Comparison of ENCODE assay signal across 8 cellular contexts in genomic region chr14:61388173-61388975, GRCh38.
A peak's percentile ranks its signal among the peaks of the same experiment; 100 is the strongest.
DNase-seq lines count a peak whose midpoint lies in the region; ATAC-seq and TF ChIP-seq lines count a peak whose summit lies in the region.

No MANE protein-coding gene starts in this region.

- H3K36me3 Mint-ChIP-seq in activated CD4-positive, alpha-beta T cell treated with anti-CD3 and anti-CD28 coated beads, Interleukin-2, amount 10 ng/mL, durations not matched to agents 24 days and 14 days (ENCODE audit: low read depth) = peaks cover 21% of the 10 kb centered on the region

- H3K27ac ChIP-seq in tibial nerve (peak overlapping the region in 3 of 4 donors; percentile 31 to 62 (median 34)), prostate gland (no peak overlapping the region)

- H3K9me3 Mint-ChIP-seq in activated CD4-positive, alpha-beta T cell treated with anti-CD3 and anti-CD28 coated beads, Interleukin-2, amount 10 ng/mL, durations not matched to agents 24 days and 14 days = no peaks in the 10 kb centered on the region

- no peaks in the 10 kb centered on the region for H3K27me3 ChIP-seq in tibial nerve
- no peaks in the 10 kb centered on the region for H3K27me3 ChIP-seq in prostate gland (replicated peaks; ENCODE audit: insufficient read depth)

- no peak for TF ChIP-seq EP300 in tibial nerve (IDR thresholded peaks at IDR 0.05)

- peaks cover 0 to 9% (median 5%) of the 10 kb centered on the region in 4 donors for H3K4me1 ChIP-seq in tibial nerve
- H3K4me1 ChIP-seq in prostate gland (replicated peaks) = no peaks in the 10 kb centered on the region

- no peaks in the 10 kb centered on the region for H3K9me3 ChIP-seq in tibial nerve
- H3K9me3 ChIP-seq in prostate gland = no peaks in the 10 kb centered on the region

- no peaks in the 10 kb centered on the region for H3K27me3 Mint-ChIP-seq in activated CD4-positive, alpha-beta T cell treated with anti-CD3 and anti-CD28 coated beads, Interleukin-2, amount 10 ng/mL, durations not matched to agents 24 days and 14 days

- peak; percentile 63 to 70 for ATAC-seq in left cardiac atrium

- TF ChIP-seq CTCF in GM20000 (IDR thresholded peaks at IDR 0.05; ENCODE audit: extremely low read depth, missing control alignments) (no peak), tibial nerve (IDR thresholded peaks at IDR 0.05) (no peak), prostate gland (IDR thresholded peaks at IDR 0.05) (no peak)

- TF ChIP-seq POLR2A in tibial nerve (IDR thresholded peaks at IDR 0.05) (no peak), prostate gland (IDR thresholded peaks at IDR 0.05) (no peak)

- intact Hi-C loops in activated CD4-positive, alpha-beta T cell treated with anti-CD3 and anti-CD28 coated beads, Interleukin-2, amount 10 ng/mL, durations not matched to agents 24 days and 14 days (cut with micrococcal nuclease) = loop anchor here (1.0 to 2.0 kb wide), 6 partner anchors 16 to 64 kb away; no protein-coding TSS in a partner anchor
- intact Hi-C loops in left cardiac atrium (cut with DNase I) (no loop called here), prostate gland (cut with DNase I) (no loop called here)

- H3K4me3 ChIP-seq in tibial nerve (no peak overlapping the region), prostate gland (no peak overlapping the region)

- H3K36me3 ChIP-seq in tibial nerve = no peaks in the 10 kb centered on the region
- no peaks in the 10 kb centered on the region for H3K36me3 ChIP-seq in prostate gland

- no peak overlapping the region for H3K4me3 Mint-ChIP-seq in activated CD4-positive, alpha-beta T cell treated with anti-CD3 and anti-CD28 coated beads, Interleukin-2, amount 10 ng/mL, durations not matched to agents 24 days and 14 days

- peak; percentile 8 for DNase-seq in EL
- DNase-seq in GM20000 (ENCODE audit: low spot score) = peak; percentile 59
- peak; percentile 79 for DNase-seq in HPDE6-E6E7 (ENCODE audit: extremely low spot score)
- peak; percentile 78 for DNase-seq in activated CD4-positive, alpha-beta T cell treated with anti-CD3 and anti-CD28 coated beads, Interleukin-2, amount 10 ng/mL, durations not matched to agents 24 days and 14 days
- DNase-seq in left cardiac atrium = no peak
- no peak for DNase-seq in tibial nerve (ENCODE audit: low spot score in 2 of 2)
- no peak for DNase-seq in prostate gland (ENCODE audit: low spot score)
- no peak for DNase-seq in SKM-1 (lab: John Stamatoyannopoulos, UW; ENCODE audit: unreplicated experiment)

- H3K27ac Mint-ChIP-seq in activated CD4-positive, alpha-beta T cell treated with anti-CD3 and anti-CD28 coated beads, Interleukin-2, amount 10 ng/mL, durations not matched to agents 24 days and 14 days = no peak overlapping the region

- peaks cover 28% of the 10 kb centered on the region for H3K4me1 Mint-ChIP-seq in activated CD4-positive, alpha-beta T cell treated with anti-CD3 and anti-CD28 coated beads, Interleukin-2, amount 10 ng/mL, durations not matched to agents 24 days and 14 days

- WGBS in tibial nerve, 2 donors = 65 to 70% methylated on average over 7 of the region's 7 CpGs
- 52% methylated on average over 7 of the region's 7 CpGs for WGBS in prostate gland

Comparison
In these comparisons a context has a peak if more than half of its experiments do, and no peak if none do; other contexts are left out.
1. DNase-seq: peak in EL (single experiment), GM20000 (single experiment), HPDE6-E6E7 (single experiment) and activated CD4-positive, alpha-beta T cell treated with anti-CD3 and anti-CD28 coated beads, Interleukin-2, amount 10 ng/mL, durations not matched to agents 24 days and 14 days (single experiment); none in left cardiac atrium (single experiment), tibial nerve (0 of 2), prostate gland (single experiment) and SKM-1 (single experiment).
2. H3K27ac ChIP-seq: peak in tibial nerve (3 of 4); none in prostate gland (0 of 2).